Comparison of ENCODE assay signal across 1 cellular context in the genomic region with DNA sequence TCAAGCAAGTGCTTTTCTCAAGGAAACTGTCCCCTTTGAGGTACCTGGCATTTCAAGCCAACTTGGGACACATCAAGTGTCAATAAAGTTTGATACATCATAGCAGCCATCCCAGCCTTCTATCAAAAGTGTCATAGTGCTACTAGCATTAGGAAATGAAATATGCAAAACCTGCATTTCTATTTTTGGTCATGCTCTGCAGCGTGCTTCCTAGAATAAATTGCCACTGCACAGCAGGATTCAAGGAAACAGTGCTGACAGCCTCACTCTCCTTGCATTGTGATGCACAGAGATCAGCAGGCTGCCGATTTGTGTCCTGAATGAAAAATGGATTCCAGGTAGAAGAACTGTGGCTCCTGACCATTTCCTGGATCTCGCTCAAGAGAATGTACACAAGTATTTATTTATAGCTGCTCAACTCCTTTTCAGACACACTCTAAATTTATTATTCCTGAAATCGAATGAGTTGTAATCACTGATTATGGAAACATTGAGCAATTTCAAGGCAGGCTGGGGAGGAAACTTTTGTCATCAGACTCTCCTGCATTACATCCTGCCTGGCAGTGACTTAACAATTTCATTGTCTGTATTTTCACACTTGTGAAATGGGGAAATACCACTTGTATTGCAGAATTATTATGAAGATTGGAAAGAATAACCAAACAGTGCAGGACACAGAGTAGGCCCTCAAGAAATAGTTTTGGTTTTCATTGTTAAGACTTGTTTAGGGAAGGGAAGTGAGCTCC.
TF ChIP-seq lines count a peak whose summit lies in the region.

No MANE protein-coding gene starts in this region.

TF ChIP-seq in H1, 55 proteins besides CTCF, POLR2A, EP300 and RAD21 (continued from another document):
- no peak for TF ChIP-seq SIRT6 (IDR thresholded peaks at IDR 0.05; ENCODE audit: low read length)
- peak; percentile 91 for TF ChIP-seq POU5F1 (IDR thresholded peaks at IDR 0.05; ENCODE audit: low read depth, low read length)
